25 cellular contexts compared by ENCODE assay signal in genomic region chr4:30828290-30828926, GRCh38.
DNase-seq lines count a peak whose midpoint lies in the region; ATAC-seq, FAIRE-seq and TF ChIP-seq lines count a peak whose summit lies in the region.
"Had no signal": no experiment of that assay in that cellular context is flagged by ENCODE, and none has a peak within 500 bp of the region (broad histone marks: within the 10 kb centered on the region; RNA-seq: fewer than 3 reads in every experiment).

No MANE protein-coding gene starts in this region.

- H3K27ac ChIP-seq in tibial artery, result no peak overlapping the region
- H3K27ac ChIP-seq: prostate gland, spleen had no signal

- H3K9me3 ChIP-seq in tibial artery, result no peaks in the 10 kb centered on the region
- H3K9me3 ChIP-seq: prostate gland, spleen had no signal

- FAIRE-seq in urothelium cell line (lab: Jason Lieb, UNC), result peak; percentile 90
- FAIRE-seq: A204.1, colon, GM18507, kidney had no signal

- DNase-seq in NCI-H748 (lab: John Stamatoyannopoulos, UW; ENCODE audit: unreplicated experiment), result peak; percentile 17
- no peak for DNase-seq in NCI-H748 treated with DMSO at 0.1 percent for 48 hours (lab: John Stamatoyannopoulos, UW)
- DNase-seq in NCI-H2029 treated with DMSO at 0.1 percent for 48 hours (lab: John Stamatoyannopoulos, UW), result peak; percentile 29
- DNase-seq in dedifferentiated amniotic fluid mesenchymal stem cell (ENCODE audit: extremely low spot score), result peak; percentile 18
- DNase-seq in urothelium cell line (ENCODE audit: low spot score), result peak; percentile 35
- no peak for DNase-seq in tibial artery
- DNase-seq: activated CD4-positive, alpha-beta T cell treated with anti-CD3 and anti-CD28 coated beads for 36 hours; activated gamma-delta T cell; CD4-positive, CD25-positive, alpha-beta regulatory T cell; DMS79; GOT3; hypothalamus; kidney; MM.1S; NCI-H2081; NCI-H774; nephron progenitor cell; spleen had no signal

- H3K4me1 ChIP-seq in tibial artery, result peaks cover 0 to 55% (median 5%) of the 10 kb centered on the region in 4 donors
- H3K4me1 ChIP-seq: prostate gland had no signal

- H3K4me3 ChIP-seq in tibial artery, result no peak overlapping the region
- H3K4me3 ChIP-seq: prostate gland, spleen had no signal

- ATAC-seq in esophagus mucosa, result no peak
- ATAC-seq in GM21529 (IDR thresholded peaks at IDR 0.05; ENCODE audit: unreplicated experiment), result no peak
- ATAC-seq: activated CD4-positive, alpha-beta T cell treated with anti-CD3 and anti-CD28 coated beads for 36 hours; Panc1 had no signal

- H3K27me3 ChIP-seq in tibial artery, result no peaks in the 10 kb centered on the region
- H3K27me3 ChIP-seq: spleen had no signal

- intact Hi-C loops in tibial artery (cut with DNase I; ENCODE audit: low total_unique reads), result no loop called here

- no peak for TF ChIP-seq CTCF in tibial artery (IDR thresholded peaks at IDR 0.05)

- H3K36me3 ChIP-seq in tibial artery, result no peaks in the 10 kb centered on the region
- H3K36me3 ChIP-seq: prostate gland, spleen had no signal

Comparison
In these comparisons a context has a peak if more than half of its experiments do, and no peak if none do; other contexts are left out.
1. DNase-seq: peak in NCI-H748 (single experiment), NCI-H2029 treated with DMSO at 0.1 percent for 48 hours (single experiment), dedifferentiated amniotic fluid mesenchymal stem cell (single experiment) and urothelium cell line (single experiment); none in NCI-H748 treated with DMSO at 0.1 percent for 48 hours (single experiment) and tibial artery (0 of 2).